Comparison of ENCODE assay signal across 37 cellular contexts in genomic region chr14:55734731-55735130, GRCh38.
"Had no signal": no experiment of that assay in that cellular context is flagged by ENCODE, and none has a peak within 500 bp of the region (broad histone marks: within the 10 kb centered on the region; RNA-seq: fewer than 3 reads in every experiment).

No MANE protein-coding gene starts in this region.

- H3K27ac ChIP-seq: adrenal gland, ascending aorta, body of pancreas, brain microvascular endothelial cell, breast epithelium, cardiac muscle cell had no signal

- ATAC-seq: activated naive CD4-positive, alpha-beta T cell treated with anti-CD3 and anti-CD28 coated beads, Interleukin-2, amount 50 U/mL, for 72 hours; activated naive CD8-positive, alpha-beta T cell treated with anti-CD3 and anti-CD28 coated beads, Interleukin-2, amount 50 U/mL, for 24 hours; activated T-cell treated with anti-CD3 and anti-CD28 coated beads, Interleukin-2, amount 50 U/mL, for 4 hours; activated T-cell treated with anti-CD3 and anti-CD28 coated beads, Interleukin-2, amount 50 U/mL, for 72 hours; body of pancreas had no signal

- H3K27me3 ChIP-seq: adrenal gland, ascending aorta, body of pancreas, brain microvascular endothelial cell, breast epithelium had no signal

- H3K36me3 Mint-ChIP-seq: activated naive CD4-positive, alpha-beta T cell treated with anti-CD3 and anti-CD28 coated beads, Interleukin-2, amount 10 ng/mL, durations not matched to agents 7 days and 5 days; activated naive CD4-positive, alpha-beta T cell treated with anti-CD3 and anti-CD28 coated beads, Interleukin-2, amount 50 U/mL, for 24 hours; activated naive CD4-positive, alpha-beta T cell treated with anti-CD3 and anti-CD28 coated beads, Interleukin-2, amount 50 U/mL, for 72 hours; activated naive CD8-positive, alpha-beta T cell; activated naive CD8-positive, alpha-beta T cell treated with anti-CD3 and anti-CD28 coated beads, Interleukin-2, amount 10 ng/mL, durations not matched to agents 7 days and 5 days; brain had no signal

- H3K36me3 ChIP-seq: adrenal gland, ascending aorta, brain microvascular endothelial cell, breast epithelium, cardiac muscle cell had no signal

- H3K27ac Mint-ChIP-seq: activated naive CD4-positive, alpha-beta T cell treated with anti-CD3 and anti-CD28 coated beads for 36 hours; activated naive CD4-positive, alpha-beta T cell treated with anti-CD3 and anti-CD28 coated beads, Interleukin-2, amount 10 ng/mL, durations not matched to agents 7 days and 5 days; activated naive CD4-positive, alpha-beta T cell treated with anti-CD3 and anti-CD28 coated beads, Interleukin-2, amount 50 U/mL, for 24 hours; activated naive CD4-positive, alpha-beta T cell treated with anti-CD3 and anti-CD28 coated beads, Interleukin-2, amount 50 U/mL, for 72 hours; activated naive CD8-positive, alpha-beta T cell; activated naive CD8-positive, alpha-beta T cell treated with anti-CD3 and anti-CD28 coated beads, Interleukin-2, amount 10 ng/mL, durations not matched to agents 7 days and 5 days; activated naive CD8-positive, alpha-beta T cell treated with anti-CD3 and anti-CD28 coated beads, Interleukin-2, amount 50 U/mL, for 24 hours; activated T-cell treated with anti-CD3 and anti-CD28 coated beads, Interleukin-2, amount 50 U/mL, for 24 hours; activated T-cell treated with anti-CD3 and anti-CD28 coated beads, Interleukin-2, amount 50 U/mL, for 72 hours; activated T-helper 1 cell treated with anti-CD3 and anti-CD28 coated beads, Interleukin-12 subunit alpha, Interleukin-12 subunit beta, Interleukin-2, Interleukin-4 antibody, amounts not matched to agents 30 ng/mL and 10 ng/mL and 1 ng/mL, durations not matched to agents 14 hours and 24 hours and 36 hours; activated T-helper 2 cell treated with anti-CD3 and anti-CD28 coated beads, Interferon-gamma antibody, Interleukin-2, Interleukin-4, amounts not matched to agents 10 μg/mL and 5 μg/mL and 100 μg/mL, durations not matched to agents 14 hours and 24 hours and 36 hours had no signal

- H3K27me3 Mint-ChIP-seq: activated naive CD4-positive, alpha-beta T cell treated with anti-CD3 and anti-CD28 coated beads, Interleukin-2, amount 50 U/mL, for 24 hours; activated naive CD8-positive, alpha-beta T cell; activated naive CD8-positive, alpha-beta T cell treated with anti-CD3 and anti-CD28 coated beads, Interleukin-2, amount 50 U/mL, for 24 hours; activated T-cell treated with anti-CD3 and anti-CD28 coated beads, Interleukin-2, amount 50 U/mL, for 24 hours; central memory CD8-positive, alpha-beta T cell had no signal

- H3K9me3 ChIP-seq: adrenal gland, ascending aorta, body of pancreas, breast epithelium had no signal

- H3K4me3 Mint-ChIP-seq: activated naive CD4-positive, alpha-beta T cell treated with anti-CD3 and anti-CD28 coated beads for 36 hours; activated naive CD4-positive, alpha-beta T cell treated with anti-CD3 and anti-CD28 coated beads, Interleukin-2, amount 10 ng/mL, durations not matched to agents 7 days and 5 days; activated naive CD4-positive, alpha-beta T cell treated with anti-CD3 and anti-CD28 coated beads, Interleukin-2, amount 50 U/mL, for 24 hours; activated naive CD8-positive, alpha-beta T cell; activated naive CD8-positive, alpha-beta T cell treated with anti-CD3 and anti-CD28 coated beads, Interleukin-2, amount 10 ng/mL, durations not matched to agents 7 days and 5 days; activated naive CD8-positive, alpha-beta T cell treated with anti-CD3 and anti-CD28 coated beads, Interleukin-2, amount 50 U/mL, for 24 hours; activated T-cell treated with anti-CD3 and anti-CD28 coated beads, Interleukin-2, amount 50 U/mL, for 24 hours; activated T-cell treated with anti-CD3 and anti-CD28 coated beads, Interleukin-2, amount 50 U/mL, for 4 hours; activated T-cell treated with anti-CD3 and anti-CD28 coated beads, Interleukin-2, amount 50 U/mL, for 72 hours; activated T-helper 1 cell treated with anti-CD3 and anti-CD28 coated beads, Interleukin-12 subunit alpha, Interleukin-12 subunit beta, Interleukin-2, Interleukin-4 antibody, amounts not matched to agents 30 ng/mL and 10 ng/mL and 1 ng/mL, durations not matched to agents 14 hours and 24 hours and 36 hours; brain; central memory CD8-positive, alpha-beta T cell had no signal

- DNase-seq: activated effector memory CD4-positive, alpha-beta T cell treated with anti-CD3 and anti-CD28 coated beads, Interleukin-2, amount 50 U/mL, for 16 hours; activated effector memory CD4-positive, alpha-beta T cell treated with Interleukin-2 at 50 U/mL for 16 hours; activated gamma-delta T cell; activated gamma-delta T cell treated with Interleukin-2 at 50 U/mL for 16 hours; activated naive CD4-positive, alpha-beta T cell; activated naive CD4-positive, alpha-beta T cell treated with anti-CD3 and anti-CD28 coated beads for 36 hours; activated naive CD4-positive, alpha-beta T cell treated with anti-CD3 and anti-CD28 coated beads, Interleukin-2, amount 10 ng/mL, durations not matched to agents 7 days and 5 days; activated naive CD4-positive, alpha-beta T cell treated with anti-CD3 and anti-CD28 coated beads, Interleukin-2, amount 50 U/mL, for 16 hours; activated naive CD4-positive, alpha-beta T cell treated with Interleukin-2 at 50 U/mL for 16 hours; activated naive CD8-positive, alpha-beta T cell treated with anti-CD3 and anti-CD28 coated beads, Interleukin-2, amount 10 ng/mL, durations not matched to agents 7 days and 5 days; activated naive CD8-positive, alpha-beta T cell treated with anti-CD3 and anti-CD28 coated beads, Interleukin-2, amount 50 U/mL, for 24 hours; activated T-cell treated with anti-CD3 and anti-CD28 coated beads for 4 hours; activated T-cell treated with anti-CD3 and anti-CD28 coated beads, Interleukin-2, amount 50 U/mL, for 1 hour; activated T-cell treated with anti-CD3 and anti-CD28 coated beads, Interleukin-2, amount 50 U/mL, for 24 hours; activated T-cell treated with anti-CD3 and anti-CD28 coated beads, Interleukin-2, amount 50 U/mL, for 4 hours; activated T-cell treated with anti-CD3 and anti-CD28 coated beads, Interleukin-2, amount 50 U/mL, for 48 hours; activated T-cell treated with anti-CD3 and anti-CD28 coated beads, Interleukin-2, amount 50 U/mL, for 72 hours; adrenal gland; amniotic stem cell; amygdala; anterior cingulate cortex; aorta; body of pancreas; brain microvascular endothelial cell; caudate nucleus; central memory CD4-positive, alpha-beta T cell; cerebellar nuclear complex had no signal

- H3K4me1 ChIP-seq: adrenal gland, body of pancreas, breast epithelium had no signal

- H3K9me3 Mint-ChIP-seq: activated naive CD4-positive, alpha-beta T cell treated with anti-CD3 and anti-CD28 coated beads, Interleukin-2, amount 50 U/mL, for 24 hours; activated naive CD8-positive, alpha-beta T cell treated with anti-CD3 and anti-CD28 coated beads, Interleukin-2, amount 50 U/mL, for 24 hours; central memory CD8-positive, alpha-beta T cell had no signal

- H3K4me1 Mint-ChIP-seq: activated naive CD4-positive, alpha-beta T cell treated with anti-CD3 and anti-CD28 coated beads, Interleukin-2, amount 50 U/mL, for 24 hours; activated naive CD8-positive, alpha-beta T cell treated with anti-CD3 and anti-CD28 coated beads, Interleukin-2, amount 10 ng/mL, durations not matched to agents 7 days and 5 days; activated naive CD8-positive, alpha-beta T cell treated with anti-CD3 and anti-CD28 coated beads, Interleukin-2, amount 50 U/mL, for 24 hours had no signal

- H3K4me3 ChIP-seq: adrenal gland, ascending aorta, body of pancreas, breast epithelium, cardiac muscle cell had no signal
